Comparison of ENCODE assay signal across 8 cellular contexts in genomic region chr1:12616709-12617373, GRCh38. TPM values are rescaled to one million over a fixed set of nuclear protein-coding genes. Genes with fewer than 3 reads are reported as not detected.
A peak's percentile ranks its signal among the peaks of the same experiment; 100 is the strongest.
DNase-seq lines count a peak whose midpoint lies in the region; ATAC-seq and TF ChIP-seq lines count a peak whose summit lies in the region.

No MANE protein-coding gene starts in this region.

- TF ChIP-seq CTCF in gastroesophageal sphincter (IDR thresholded peaks at IDR 0.05): peak in 1 of 4 experiments; percentile 11
- TF ChIP-seq CTCF in prostate gland (IDR thresholded peaks at IDR 0.05): no peak

- H3K4me1 Mint-ChIP-seq in activated T-helper 17 cell treated with anti-CD3 and anti-CD28 coated beads, Interleukin-2, amount 50 U/mL, for 72 hours: peaks cover 33% of the 10 kb centered on the region

- intact Hi-C loops in prostate gland (cut with DNase I): loop anchor here (2.0 kb wide), 1 partner anchor 20 kb away; no protein-coding TSS in a partner anchor

- no peak for ATAC-seq in activated T-helper 17 cell treated with anti-CD3 and anti-CD28 coated beads, Interleukin-2, amount 50 U/mL, for 72 hours (replicated peaks)
- ATAC-seq in gastroesophageal sphincter: no peak

- peak; percentile 29 for DNase-seq in ACHN
- DNase-seq in Jurkat, Clone E6-1 (ENCODE audit: low read depth, low spot score): no peak
- DNase-seq in prostate gland (ENCODE audit: low spot score): no peak
- DNase-seq in NCI-H2196 (lab: John Stamatoyannopoulos, UW; ENCODE audit: unreplicated experiment): no peak
- DNase-seq in cerebellum (ENCODE audit: low spot score): no peak
- no peak for DNase-seq in KG1 (lab: John Stamatoyannopoulos, UW)

- peak overlapping the region; percentile 99 for H3K4me3 Mint-ChIP-seq in activated T-helper 17 cell treated with anti-CD3 and anti-CD28 coated beads, Interleukin-2, amount 50 U/mL, for 72 hours

- TF ChIP-seq POLR2A in gastroesophageal sphincter (IDR thresholded peaks at IDR 0.05) (peak; percentile 26 to 53), prostate gland (IDR thresholded peaks at IDR 0.05) (no peak)

- H3K9me3 ChIP-seq in gastroesophageal sphincter (no peaks in the 10 kb centered on the region), prostate gland (no peaks in the 10 kb centered on the region)

- WGBS in gastroesophageal sphincter (ENCODE audit: low coverage in 1 of 2), 2 donors: 0 to 3% methylated on average over 3 to 7 of the region's 53 CpGs
- under 1% methylated on average over 49 of the region's 53 CpGs for WGBS in prostate gland

- in situ Hi-C loops in ACHN (cut with HindIII; ENCODE audit: low pct_ligation_motif_present, low pct_unique_long_range_greater_than_20kb, low sequenced_read_pairs): no loop called here

- peaks cover 0 to 65% (median 35%) of the 10 kb centered on the region in 3 donors for H3K4me1 ChIP-seq in gastroesophageal sphincter
- H3K4me1 ChIP-seq in prostate gland (replicated peaks): peaks cover 10% of the 10 kb centered on the region

- H3K36me3 ChIP-seq in gastroesophageal sphincter: peaks cover 0 to 23% of the 10 kb centered on the region in 2 donors
- H3K36me3 ChIP-seq in prostate gland: no peaks in the 10 kb centered on the region

- no peak for TF ChIP-seq EP300 in gastroesophageal sphincter (IDR thresholded peaks at IDR 0.05)

- peak overlapping the region; percentile 81 for H3K4me3 ChIP-seq in Jurkat, Clone E6-1 (ENCODE audit: low read length)
- H3K4me3 ChIP-seq in gastroesophageal sphincter (peak overlapping the region; percentile 94 to 97), prostate gland (peak overlapping the region; percentile 85 to 93)

- H3K27me3 Mint-ChIP-seq in activated T-helper 17 cell treated with anti-CD3 and anti-CD28 coated beads, Interleukin-2, amount 50 U/mL, for 72 hours: no peaks in the 10 kb centered on the region

- H3K27ac Mint-ChIP-seq in activated T-helper 17 cell treated with anti-CD3 and anti-CD28 coated beads, Interleukin-2, amount 50 U/mL, for 72 hours: peak overlapping the region; percentile 95

- no peaks in the 10 kb centered on the region for H3K9me3 Mint-ChIP-seq in activated T-helper 17 cell treated with anti-CD3 and anti-CD28 coated beads, Interleukin-2, amount 50 U/mL, for 72 hours

- peak overlapping the region; percentile 98 to 100 (median 98) for H3K27ac ChIP-seq in gastroesophageal sphincter
- peak overlapping the region; percentile 98 for H3K27ac ChIP-seq in prostate gland

- no peaks in the 10 kb centered on the region for H3K27me3 ChIP-seq in gastroesophageal sphincter
- no peaks in the 10 kb centered on the region for H3K27me3 ChIP-seq in prostate gland (replicated peaks; ENCODE audit: insufficient read depth)

- peaks cover 72% of the 10 kb centered on the region for H3K36me3 Mint-ChIP-seq in activated T-helper 17 cell treated with anti-CD3 and anti-CD28 coated beads, Interleukin-2, amount 50 U/mL, for 72 hours (ENCODE audit: low read depth)

RNA-seq across cellular contexts. Expression of gene DHRS3, which starts 1.2 kb away (rescaled TPM):
- 2.6 TPM for polyA plus RNA-seq in Jurkat, Clone E6-1 (2012; ENCODE audit: insufficient read depth, insufficient read length)
- 10 to 100 TPM; 15.9 to 97.8 TPM for total RNA-seq in activated T-helper 17 cell treated with anti-CD3 and anti-CD28 coated beads, Interleukin-2, amount 50 U/mL, for 72 hours
- total RNA-seq in gastroesophageal sphincter (100 to 1,000 TPM; 115 to 211 (median 186) TPM), prostate gland (100 to 1,000 TPM; 171 to 178 TPM), cerebellum (23.6 TPM)

RNA-seq across cellular contexts. Expression of gene AADACL4, which starts 27.0 kb away (rescaled TPM):
- polyA plus RNA-seq in Jurkat, Clone E6-1 (2012; ENCODE audit: insufficient read depth, insufficient read length): not detected
- total RNA-seq in activated T-helper 17 cell treated with anti-CD3 and anti-CD28 coated beads, Interleukin-2, amount 50 U/mL, for 72 hours: not detected
- total RNA-seq in gastroesophageal sphincter: not detected
- total RNA-seq in prostate gland: not detected
- total RNA-seq in cerebellum: not detected
